In genomic region chr22:28021998-28022660, GRCh38 we compare ENCODE assay signal across 1 cellular context.
TF ChIP-seq lines count a peak whose summit lies in the region.

No MANE protein-coding gene starts in this region.

TF ChIP-seq in H1, 55 proteins besides CTCF, POLR2A, EP300 and RAD21 (continued from another document):
- TF ChIP-seq ATF2 (IDR thresholded peaks at IDR 0.05; ENCODE audit: low read length), result no peak
- no peak for TF ChIP-seq KDM4A (IDR thresholded peaks at IDR 0.05; ENCODE audit: low read depth, low read length, severe bottlenecking)
- no peak for TF ChIP-seq KDM1A (IDR thresholded peaks at IDR 0.05; ENCODE audit: borderline replicate concordance, low read length)
- no peak for TF ChIP-seq E2F6 (IDR thresholded peaks at IDR 0.05)
